In the genomic region with DNA sequence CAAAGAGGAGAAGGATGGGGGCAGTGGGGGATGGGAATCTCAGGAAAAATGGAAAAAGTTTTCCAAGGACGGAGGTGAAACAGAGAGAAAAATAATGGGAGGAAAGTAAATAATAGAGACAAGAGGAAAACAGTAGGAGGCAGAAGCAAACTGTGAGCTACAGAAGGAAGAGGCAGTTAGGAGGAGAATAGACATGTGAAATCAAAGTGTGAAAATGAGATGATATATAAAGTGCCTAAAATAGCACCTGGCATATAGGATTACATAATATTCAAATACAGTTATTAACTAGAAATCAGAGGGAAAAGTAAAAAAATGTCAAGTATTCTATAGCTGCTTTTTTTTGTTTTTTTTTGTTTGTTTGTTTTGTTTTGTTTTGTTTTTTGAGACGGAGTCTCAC, we compare ENCODE assay signal across 1 cellular context.
TF ChIP-seq lines count a peak whose summit lies in the region.

No MANE protein-coding gene starts in this region.

TF ChIP-seq in WTC11, 78 proteins besides CTCF, POLR2A, EP300 and RAD21:
- TF ChIP-seq CDX4 (CRISPR knock-in tag; IDR thresholded peaks at IDR 0.05; ENCODE audit: borderline replicate concordance) = no peak
- no peak for TF ChIP-seq ESRRA (CRISPR knock-in tag; IDR thresholded peaks at IDR 0.05; ENCODE audit: borderline replicate concordance)
- no peak for TF ChIP-seq RORB (CRISPR knock-in tag; IDR thresholded peaks at IDR 0.05)
- TF ChIP-seq, protein P1, sequence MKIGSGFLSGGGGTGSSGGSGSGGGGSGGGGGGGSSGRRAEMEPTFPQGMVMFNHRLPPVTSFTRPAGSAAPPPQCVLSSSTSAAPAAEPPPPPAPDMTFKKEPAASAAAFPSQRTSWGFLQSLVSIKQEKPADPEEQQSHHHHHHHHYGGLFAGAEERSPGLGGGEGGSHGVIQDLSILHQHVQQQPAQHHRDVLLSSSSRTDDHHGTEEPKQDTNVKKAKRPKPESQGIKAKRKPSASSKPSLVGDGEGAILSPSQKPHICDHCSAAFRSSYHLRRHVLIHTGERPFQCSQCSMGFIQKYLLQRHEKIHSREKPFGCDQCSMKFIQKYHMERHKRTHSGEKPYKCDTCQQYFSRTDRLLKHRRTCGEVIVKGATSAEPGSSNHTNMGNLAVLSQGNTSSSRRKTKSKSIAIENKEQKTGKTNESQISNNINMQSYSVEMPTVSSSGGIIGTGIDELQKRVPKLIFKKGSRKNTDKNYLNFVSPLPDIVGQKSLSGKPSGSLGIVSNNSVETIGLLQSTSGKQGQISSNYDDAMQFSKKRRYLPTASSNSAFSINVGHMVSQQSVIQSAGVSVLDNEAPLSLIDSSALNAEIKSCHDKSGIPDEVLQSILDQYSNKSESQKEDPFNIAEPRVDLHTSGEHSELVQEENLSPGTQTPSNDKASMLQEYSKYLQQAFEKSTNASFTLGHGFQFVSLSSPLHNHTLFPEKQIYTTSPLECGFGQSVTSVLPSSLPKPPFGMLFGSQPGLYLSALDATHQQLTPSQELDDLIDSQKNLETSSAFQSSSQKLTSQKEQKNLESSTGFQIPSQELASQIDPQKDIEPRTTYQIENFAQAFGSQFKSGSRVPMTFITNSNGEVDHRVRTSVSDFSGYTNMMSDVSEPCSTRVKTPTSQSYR (CRISPR knock-in tag; IDR thresholded peaks at IDR 0.05) = no peak
- TF ChIP-seq MYBL2 (CRISPR knock-in tag; IDR thresholded peaks at IDR 0.05) = no peak
- TF ChIP-seq, protein P2, sequence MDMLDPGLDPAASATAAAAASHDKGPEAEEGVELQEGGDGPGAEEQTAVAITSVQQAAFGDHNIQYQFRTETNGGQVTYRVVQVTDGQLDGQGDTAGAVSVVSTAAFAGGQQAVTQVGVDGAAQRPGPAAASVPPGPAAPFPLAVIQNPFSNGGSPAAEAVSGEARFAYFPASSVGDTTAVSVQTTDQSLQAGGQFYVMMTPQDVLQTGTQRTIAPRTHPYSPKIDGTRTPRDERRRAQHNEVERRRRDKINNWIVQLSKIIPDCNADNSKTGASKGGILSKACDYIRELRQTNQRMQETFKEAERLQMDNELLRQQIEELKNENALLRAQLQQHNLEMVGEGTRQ (CRISPR knock-in tag; IDR thresholded peaks at IDR 0.05) = no peak
- no peak for TF ChIP-seq HMGXB4 (CRISPR knock-in tag; IDR thresholded peaks at IDR 0.05)
- TF ChIP-seq SMAD3 (CRISPR knock-in tag; IDR thresholded peaks at IDR 0.05; ENCODE audit: borderline replicate concordance) = no peak
- TF ChIP-seq SP1 (CRISPR knock-in tag; conservative IDR thresholded peaks at IDR 0.05) = no peak
- no peak for TF ChIP-seq TEAD1 (CRISPR knock-in tag; IDR thresholded peaks at IDR 0.05)
- TF ChIP-seq, protein P3, sequence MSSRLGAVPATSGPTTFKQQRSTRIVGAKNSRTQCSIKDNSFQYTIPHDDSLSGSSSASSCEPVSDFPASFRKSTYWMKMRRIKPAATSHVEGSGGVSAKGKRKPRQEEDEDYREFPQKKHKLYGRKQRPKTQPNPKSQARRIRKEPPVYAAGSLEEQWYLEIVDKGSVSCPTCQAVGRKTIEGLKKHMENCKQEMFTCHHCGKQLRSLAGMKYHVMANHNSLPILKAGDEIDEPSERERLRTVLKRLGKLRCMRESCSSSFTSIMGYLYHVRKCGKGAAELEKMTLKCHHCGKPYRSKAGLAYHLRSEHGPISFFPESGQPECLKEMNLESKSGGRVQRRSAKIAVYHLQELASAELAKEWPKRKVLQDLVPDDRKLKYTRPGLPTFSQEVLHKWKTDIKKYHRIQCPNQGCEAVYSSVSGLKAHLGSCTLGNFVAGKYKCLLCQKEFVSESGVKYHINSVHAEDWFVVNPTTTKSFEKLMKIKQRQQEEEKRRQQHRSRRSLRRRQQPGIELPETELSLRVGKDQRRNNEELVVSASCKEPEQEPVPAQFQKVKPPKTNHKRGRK (CRISPR knock-in tag; IDR thresholded peaks at IDR 0.05; ENCODE audit: borderline replicate concordance) = no peak
- TF ChIP-seq MXD4 (CRISPR knock-in tag; IDR thresholded peaks at IDR 0.05; ENCODE audit: borderline replicate concordance) = no peak
- no peak for TF ChIP-seq FOXP1 (CRISPR knock-in tag; IDR thresholded peaks at IDR 0.05; ENCODE audit: borderline replicate concordance)
- TF ChIP-seq ZNF138 (CRISPR knock-in tag; conservative IDR thresholded peaks at IDR 0.05) = no peak
